12 cellular contexts compared by ENCODE assay signal in genomic region chr9:110936719-110937452, GRCh38.
A peak's percentile ranks its signal among the peaks of the same experiment; 100 is the strongest.
DNase-seq lines count a peak whose midpoint lies in the region; ATAC-seq and TF ChIP-seq lines count a peak whose summit lies in the region.
"Had no signal": no experiment of that assay in that cellular context is flagged by ENCODE, and none has a peak within 500 bp of the region (broad histone marks: within the 10 kb centered on the region; RNA-seq: fewer than 3 reads in every experiment).

No MANE protein-coding gene starts in this region.

- TF ChIP-seq POLR2A in body of pancreas (IDR thresholded peaks at IDR 0.05) = no peak

- no peak overlapping the region for H3K4me2 ChIP-seq in mammary epithelial cell (ENCODE audit: insufficient read depth, low read depth, low read length)

- no peak overlapping the region for H2AFZ ChIP-seq in mammary epithelial cell (ENCODE audit: low read depth, low read length)

- no peaks in the 10 kb centered on the region for H4K20me1 ChIP-seq in mammary epithelial cell (ENCODE audit: insufficient read depth, low read length)

- dilution Hi-C loops in mammary epithelial cell (cut with HindIII; ENCODE audit: low sequenced_read_pairs) = no loop called here

- CTCF ChIA-PET in mammary epithelial cell (lab: Charles Lee; ENCODE audit: low non-redundant PET) = no interaction called here

- no peaks in the 10 kb centered on the region for H3K27me3 ChIP-seq in body of pancreas
- no peaks in the 10 kb centered on the region for H3K27me3 ChIP-seq in mammary epithelial cell (ENCODE audit: insufficient read depth, low read length)
- H3K27me3 ChIP-seq: right lobe of liver had no signal

- H3K4me1 ChIP-seq in body of pancreas (peaks cover 7% of the 10 kb centered on the region), mammary epithelial cell (ENCODE audit: insufficient read depth, low read length) (peaks cover 8% of the 10 kb centered on the region)
- H3K4me1 ChIP-seq: right lobe of liver had no signal

- WGBS in body of pancreas, 2 donors = 69 to 71% methylated on average over 3 of the region's 3 CpGs
- 59% methylated on average over 3 of the region's 3 CpGs for WGBS in mammary epithelial cell (ENCODE audit: low coverage, missing lambda C conversion rate)

- in situ Hi-C loops in mammary epithelial cell (cut with MboI; ENCODE audit: low sequenced_read_pairs in 2 of 2) = no loop called here

- intact Hi-C loops in body of pancreas (cut with DNase I) (no loop called here), mammary epithelial cell (cut with micrococcal nuclease) (no loop called here)

- BruUV-seq in mammary epithelial cell (replicated peaks; lab: Mats Ljungman, UMichigan) = no TSS peak

- TF ChIP-seq CTCF in foreskin fibroblast (IDR thresholded peaks at IDR 0.05; ENCODE audit: low read depth, low read length) (no peak), body of pancreas (IDR thresholded peaks at IDR 0.05) (no peak), mammary epithelial cell (conservative IDR thresholded peaks at IDR 0.05 in 1 of 2, IDR thresholded peaks at IDR 0.05 in 1 of 2; ENCODE audit: extremely low read depth in 1 of 2, insufficient read depth in 1 of 2, low read depth in 1 of 2, low read length in 2 of 2) (no peak)

- H3K9me3 ChIP-seq in body of pancreas (no peaks in the 10 kb centered on the region), mammary epithelial cell (replicated peaks; ENCODE audit: insufficient read depth, low read length) (no peaks in the 10 kb centered on the region)
- H3K9me3 ChIP-seq: right lobe of liver had no signal

- H3K9ac ChIP-seq in mammary epithelial cell (ENCODE audit: insufficient read depth, low read length) = no peak overlapping the region

- H3K36me3 ChIP-seq in body of pancreas (replicated peaks in 1 of 2; ENCODE audit: insufficient read depth in 1 of 2, low read depth in 2 of 2) (no peaks in the 10 kb centered on the region), mammary epithelial cell (ENCODE audit: insufficient read depth, low read length) (peaks cover 6% of the 10 kb centered on the region)
- H3K36me3 ChIP-seq: right lobe of liver had no signal

- H3K4me3 ChIP-seq in foreskin fibroblast (ENCODE audit: low read depth in 1 of 2, low read length in 2 of 2) (no peak overlapping the region), skin epidermis (no peak overlapping the region), body of pancreas (no peak overlapping the region), mammary epithelial cell (replicated peaks in 1 of 3; ENCODE audit: insufficient read depth in 1 of 3, low read depth in 2 of 3, low read length in 3 of 3) (no peak overlapping the region)
- H3K4me3 ChIP-seq: right lobe of liver had no signal

- peak overlapping the region in 12 of 21 experiments; percentile 3 to 77 (median 46) for H3K27ac ChIP-seq in skin epidermis
- H3K27ac ChIP-seq in body of pancreas = no peak overlapping the region
- H3K27ac ChIP-seq in mammary epithelial cell (ENCODE audit: insufficient read depth, low read depth, low read length) = no peak overlapping the region
- H3K27ac ChIP-seq: right lobe of liver had no signal

- peak; percentile 59 for DNase-seq in ELR (ENCODE audit: low read depth)
- DNase-seq in amniotic stem cell (lab: John Stamatoyannopoulos, UW) = peak; percentile 75
- peak; percentile 80 to 90 for DNase-seq in foreskin fibroblast
- no peak for DNase-seq in stimulated activated CD4-positive, alpha-beta T cell treated with anti-CD3 and anti-CD28 coated beads, Interleukin-4, amount 100 ng/mL, for 1 hour
- no peak for DNase-seq in body of pancreas
- DNase-seq in mammary epithelial cell = no peak
- no peak for DNase-seq in NCI-H69 (lab: John Stamatoyannopoulos, UW)
- DNase-seq: activated CD4-positive, alpha-beta T cell treated with anti-CD3 and anti-CD28 coated beads for 48 hours; NCI-H1048; right lobe of liver had no signal

- ATAC-seq in body of pancreas = no peak
- ATAC-seq: activated naive CD4-positive, alpha-beta T cell treated with anti-CD3 and anti-CD28 coated beads, Interleukin-2, amount 50 U/mL, for 72 hours; right lobe of liver had no signal

- H3K79me2 ChIP-seq in mammary epithelial cell (ENCODE audit: insufficient read depth, low read length) = peaks cover 53% of the 10 kb centered on the region

Comparison
In these comparisons a context has a peak if more than half of its experiments do, and no peak if none do; other contexts are left out.
1. DNase-seq: peak in ELR (single experiment), amniotic stem cell (single experiment) and foreskin fibroblast (2 of 2); none in stimulated activated CD4-positive, alpha-beta T cell treated with anti-CD3 and anti-CD28 coated beads, Interleukin-4, amount 100 ng/mL, for 1 hour (single experiment), body of pancreas (0 of 4), mammary epithelial cell (single experiment) and NCI-H69 (single experiment).
2. H3K27ac ChIP-seq: peak in skin epidermis (12 of 21); none in body of pancreas (0 of 4) and mammary epithelial cell (single experiment).